Comparison of ENCODE assay signal across 23 cellular contexts in the genomic region with DNA sequence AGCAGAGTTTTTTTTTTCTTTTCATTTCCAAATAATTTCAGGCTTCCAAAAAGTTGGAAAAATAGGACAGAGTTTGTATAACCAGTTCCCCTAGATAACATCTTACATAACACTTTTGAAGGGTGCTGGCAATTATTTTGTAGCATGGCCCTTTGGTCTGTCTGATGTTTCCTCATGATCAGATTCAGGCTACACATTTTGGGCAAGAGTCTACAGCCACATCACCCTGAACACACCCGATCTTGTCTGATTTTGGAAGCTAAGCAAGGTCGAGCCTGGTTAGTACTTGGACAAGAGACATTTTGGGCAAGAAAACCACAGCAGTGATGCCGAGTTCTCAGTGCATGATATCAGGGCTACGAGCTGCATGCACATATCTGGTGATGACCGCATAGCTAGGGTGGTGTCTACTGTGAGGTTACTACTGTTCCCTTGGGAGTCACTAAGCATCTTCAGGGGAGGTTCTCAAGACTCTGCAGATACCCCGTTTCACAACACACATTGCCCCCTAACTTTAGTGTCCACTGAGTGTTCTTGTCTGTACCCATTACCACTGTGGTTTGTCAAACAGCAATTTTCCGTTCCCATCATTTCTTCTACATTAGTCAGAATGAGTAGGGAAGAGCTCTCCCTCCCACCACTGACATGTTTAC.
DNase-seq lines count a peak whose midpoint lies in the region; ATAC-seq and TF ChIP-seq lines count a peak whose summit lies in the region.
"Had no signal": no experiment of that assay in that cellular context is flagged by ENCODE, and none has a peak within 500 bp of the region (broad histone marks: within the 10 kb centered on the region; RNA-seq: fewer than 3 reads in every experiment).

No MANE protein-coding gene starts in this region.

- H4K8ac ChIP-seq in mesendoderm (ENCODE audit: low read depth, low read length): no peak overlapping the region

- POLR2A ChIA-PET in A673 (lab: Charles Lee; ENCODE audit: low non-redundant PET): no interaction called here

- no peak overlapping the region for H2BK15ac ChIP-seq in mesendoderm (replicated peaks; ENCODE audit: low read depth)

- H3K56ac ChIP-seq in mesendoderm (ENCODE audit: low read length): no peak overlapping the region

- H3K4me3 ChIP-seq in AG09309 (ENCODE audit: control insufficient read depth, low read depth, low read length) (no peak overlapping the region), mesendoderm (ENCODE audit: low read length) (no peak overlapping the region), A673 (ENCODE audit: low read depth, low read length, poor library complexity, severe bottlenecking) (no peak overlapping the region)
- H3K4me3 ChIP-seq: MG63, PC-9 had no signal

- WGBS in mesendoderm (ENCODE audit: extremely low coverage, insufficient coverage, low lambda C conversion rate): no CpG with 5 or more reads among the region's 7 CpGs

- CTCF ChIA-PET in A673 (lab: Charles Lee): no interaction called here

- H3K79me1 ChIP-seq in mesendoderm (ENCODE audit: low read length): peaks cover 2% of the 10 kb centered on the region

- no TSS peak for BruUV-seq in A673 (replicated peaks; lab: Mats Ljungman, UMichigan)

- no peaks in the 10 kb centered on the region for H3K9me3 ChIP-seq in A673 (ENCODE audit: low read depth, low read length, poor library complexity, severe bottlenecking)
- H3K9me3 ChIP-seq: Caco-2, MG63 had no signal

- no peak overlapping the region for H2BK5ac ChIP-seq in mesendoderm (ENCODE audit: low read length)

- no peak overlapping the region for H3K4ac ChIP-seq in mesendoderm (ENCODE audit: low read depth, low read length)

- H3K27me3 ChIP-seq in mesendoderm (ENCODE audit: insufficient read depth, low read length, poor library complexity) (no peaks in the 10 kb centered on the region), A673 (replicated peaks; ENCODE audit: insufficient read depth, low read depth, low read length, poor library complexity) (no peaks in the 10 kb centered on the region)
- H3K27me3 ChIP-seq: MG63 had no signal

- no peak overlapping the region for H3K9ac ChIP-seq in mesendoderm (ENCODE audit: low read length)

- TF ChIP-seq CTCF in AG09309 (IDR thresholded peaks at IDR 0.05; ENCODE audit: control insufficient read depth, insufficient read depth, low read depth, low read length, missing control alignments) (no peak), A673 (conservative IDR thresholded peaks at IDR 0.05; ENCODE audit: low read depth, low read length) (no peak)

- no peak for ATAC-seq in GM21529 (IDR thresholded peaks at IDR 0.05; ENCODE audit: unreplicated experiment)
- ATAC-seq: activated CD8-positive, alpha-beta memory T cell treated with anti-CD3 and anti-CD28 coated beads, Interleukin-2, amount 10 ng/mL, durations not matched to agents 7 days and 5 days; HepG2 had no signal

- H3K79me2 ChIP-seq in mesendoderm (ENCODE audit: control insufficient read depth, insufficient read depth, low read length): no peaks in the 10 kb centered on the region

- H3K23ac ChIP-seq in mesendoderm (ENCODE audit: low read length): peak overlapping the region; percentile 97

- no peak overlapping the region for H2BK120ac ChIP-seq in mesendoderm (ENCODE audit: low read depth, low read length)

- H3K4me1 ChIP-seq in mesendoderm (ENCODE audit: control insufficient read depth, low read depth, low read length): no peaks in the 10 kb centered on the region
- H3K4me1 ChIP-seq in A673 (ENCODE audit: insufficient read depth, low read length, poor library complexity, severe bottlenecking): no peaks in the 10 kb centered on the region
- H3K4me1 ChIP-seq: Caco-2 had no signal

- no peak overlapping the region for H4K5ac ChIP-seq in mesendoderm (ENCODE audit: low read length)

- DNase-seq in AG09309 (ENCODE audit: low read depth) (peak; percentile 88), GM04503 (ENCODE audit: low read depth) (peak; percentile 83), astrocyte of the hippocampus (ENCODE audit: low read depth, low spot score) (peak; percentile 23), mesendoderm (no peak), A673 (ENCODE audit: low spot score) (no peak), CD1c-positive myeloid dendritic cell (ENCODE audit: extremely low spot score) (no peak), retina (no peak)
- DNase-seq: activated CD4-positive, alpha-beta T cell treated with anti-CD3 and anti-CD28 coated beads for 1 hour; activated CD8-positive, alpha-beta memory T cell treated with anti-CD3 and anti-CD28 coated beads, Interleukin-2, amount 10 ng/mL, durations not matched to agents 7 days and 5 days; amniotic stem cell; Caco-2; endodermal cell; foreskin melanocyte; GDM1; kidney glomerular epithelial cell; MG63; NCI-H146; NCI-H2227 treated with DMSO at 0.1 percent for 48 hours; NCI-H82; PC-9; stimulated activated naive CD4-positive, alpha-beta T cell treated with Interleukin-2 at 50 U/mL for 16 hours had no signal

- H3K36me3 ChIP-seq in mesendoderm (ENCODE audit: control insufficient read depth, insufficient read depth, low read length): no peaks in the 10 kb centered on the region
- no peaks in the 10 kb centered on the region for H3K36me3 ChIP-seq in A673 (ENCODE audit: insufficient read depth, low read length, poor library complexity, severe bottlenecking)
- H3K36me3 ChIP-seq: MG63 had no signal

- H3K27ac ChIP-seq in mesendoderm (ENCODE audit: low read depth, low read length) (no peak overlapping the region), A673 (ENCODE audit: low read depth, low read length, poor library complexity, severe bottlenecking) (no peak overlapping the region)
- H3K27ac ChIP-seq: PC-9 had no signal

- intact Hi-C loops in A673 (cut with micrococcal nuclease; ENCODE audit: unreplicated experiment): no loop called here

- no peak overlapping the region for H2AK5ac ChIP-seq in mesendoderm (ENCODE audit: low read length)

- no peak overlapping the region for H3K4me2 ChIP-seq in mesendoderm (ENCODE audit: low read length)
- H3K4me2 ChIP-seq: PC-9 had no signal

- no peak overlapping the region for H3K18ac ChIP-seq in mesendoderm (ENCODE audit: low read length)

Comparison
In these comparisons a context has a peak if more than half of its experiments do, and no peak if none do; other contexts are left out.
1. DNase-seq: peak in AG09309 (single experiment), GM04503 (single experiment) and astrocyte of the hippocampus (single experiment); none in mesendoderm (single experiment), A673 (single experiment), CD1c-positive myeloid dendritic cell (single experiment) and retina (single experiment).